In genomic region chr5:131394128-131394527, GRCh38 we compare ENCODE assay signal across 9 cellular contexts.
A peak's percentile ranks its signal among the peaks of the same experiment; 100 is the strongest.
DNase-seq lines count a peak whose midpoint lies in the region; ATAC-seq, FAIRE-seq and TF ChIP-seq lines count a peak whose summit lies in the region.
"Had no signal": no experiment of that assay in that cellular context is flagged by ENCODE, and none has a peak within 500 bp of the region (broad histone marks: within the 10 kb centered on the region; RNA-seq: fewer than 3 reads in every experiment).

No MANE protein-coding gene starts in this region.

- intact Hi-C loops in thyroid gland (cut with DNase I): loop anchor here (10.0 kb wide), 1 partner anchor 109 kb away; no protein-coding TSS in a partner anchor

- no peaks in the 10 kb centered on the region for H3K9me3 ChIP-seq in thyroid gland

- H3K4me3 ChIP-seq in epithelial cell of proximal tubule (ENCODE audit: low read depth, low read length) (no peak overlapping the region), thyroid gland (replicated peaks in 1 of 3) (no peak overlapping the region)

- peak; percentile 92 for FAIRE-seq in GM12892 (lab: Jason Lieb, UNC)

- DNase-seq in GM12892 (ENCODE audit: insufficient read length) (no peak), T follicular helper cell (ENCODE audit: low read depth) (peak; percentile 41), epithelial cell of proximal tubule (ENCODE audit: low read depth) (peak; percentile 93), thyroid gland (peak; percentile 35 to 38), NCI-H1417 (lab: John Stamatoyannopoulos, UW) (no peak), AG20443 (ENCODE audit: low spot score) (no peak)
- DNase-seq in activated CD4-positive, CD25-positive, alpha-beta regulatory T cell treated with anti-CD3 and anti-CD28 coated beads, Interleukin-2, amount 50 U/mL, for 72 hours: no peak

- H3K36me3 ChIP-seq in thyroid gland: no peaks in the 10 kb centered on the region

- no peak for TF ChIP-seq POLR2A in GM12892 (IDR thresholded peaks at IDR 0.05; ENCODE audit: low read depth, low read length)
- no peak for TF ChIP-seq POLR2A in thyroid gland (IDR thresholded peaks at IDR 0.05)

- H3K27me3 ChIP-seq in thyroid gland: no peaks in the 10 kb centered on the region

- ATAC-seq in GM21576 (IDR thresholded peaks at IDR 0.05; ENCODE audit: unreplicated experiment): peak; percentile 73

- TF ChIP-seq CTCF in epithelial cell of proximal tubule (conservative IDR thresholded peaks at IDR 0.05; ENCODE audit: low read depth, low read length): no peak
- TF ChIP-seq CTCF in thyroid gland (IDR thresholded peaks at IDR 0.05): no peak

- WGBS in thyroid gland, 2 donors: 33 to 36% methylated on average over 4 of the region's 4 CpGs

- H3K27ac ChIP-seq in thyroid gland: peak overlapping the region; percentile 81 to 96 (median 90)
- H3K27ac ChIP-seq: HL-60 had no signal

- H3K4me1 ChIP-seq in thyroid gland: peaks cover 25 to 27% of the 10 kb centered on the region in 2 donors

Comparison
In these comparisons a context has a peak if more than half of its experiments do, and no peak if none do; other contexts are left out.
1. DNase-seq: peak in T follicular helper cell (single experiment), epithelial cell of proximal tubule (single experiment) and thyroid gland (2 of 2); none in GM12892 (single experiment), NCI-H1417 (0 of 3), activated CD4-positive, CD25-positive, alpha-beta regulatory T cell treated with anti-CD3 and anti-CD28 coated beads, Interleukin-2, amount 50 U/mL, for 72 hours (single experiment) and AG20443 (single experiment).